In the genomic region with DNA sequence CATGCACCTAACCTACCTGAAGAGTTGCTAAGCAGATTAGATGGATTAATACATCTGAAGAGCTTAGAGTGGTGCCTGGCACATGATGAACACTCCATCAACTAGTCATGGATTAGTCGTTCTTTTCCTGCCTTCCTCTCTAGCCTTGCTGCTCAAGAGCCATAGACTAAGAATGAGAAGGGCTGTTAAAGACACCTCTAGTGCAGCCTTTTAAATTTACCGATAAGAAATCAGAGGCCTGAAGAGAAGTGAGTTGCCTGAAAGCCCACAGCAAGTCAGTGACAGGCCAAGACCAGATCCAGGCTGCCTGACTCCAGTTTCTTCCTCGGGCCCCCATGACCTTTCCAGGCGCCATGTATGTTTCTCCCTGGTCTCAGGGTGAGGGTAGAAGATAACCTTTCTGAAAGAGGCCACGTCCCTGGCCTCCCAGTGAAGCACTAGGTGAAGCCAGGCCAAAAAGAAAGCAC, we compare ENCODE assay signal across 13 cellular contexts. TPM values are rescaled to one million over a fixed set of nuclear protein-coding genes. Genes with fewer than 3 reads are reported as not detected.
DNase-seq lines count a peak whose midpoint lies in the region; ATAC-seq and TF ChIP-seq lines count a peak whose summit lies in the region.
"Had no signal": no experiment of that assay in that cellular context is flagged by ENCODE, and none has a peak within 500 bp of the region (broad histone marks: within the 10 kb centered on the region; RNA-seq: fewer than 3 reads in every experiment).

No MANE protein-coding gene starts in this region.

- peak overlapping the region; percentile 15 for H3K4me2 ChIP-seq in hepatocyte

- no peaks in the 10 kb centered on the region for H3K9me2 ChIP-seq in hepatocyte (replicated peaks; ENCODE audit: insufficient read depth)

- DNase-seq in DMS79 treated with DMSO at 0.1 percent for 48 hours (lab: John Stamatoyannopoulos, UW) = peak; percentile 11
- peak; percentile 23 for DNase-seq in RKO (ENCODE audit: low spot score)
- no peak for DNase-seq in hepatocyte (ENCODE audit: low spot score)
- DNase-seq in spleen = peak; percentile 27
- DNase-seq in GM13976 (ENCODE audit: low spot score) = no peak
- DNase-seq in GM10266 (ENCODE audit: extremely low spot score) = no peak
- no peak for DNase-seq in NCI-H748 treated with DMSO at 0.1 percent for 48 hours (lab: John Stamatoyannopoulos, UW)
- DNase-seq: activated CD4-positive, alpha-beta T cell treated with anti-CD3 and anti-CD28 coated beads, Interleukin-2, amount 50 U/mL, for 48 hours; activated gamma-delta T cell; OCI-M1 had no signal

- no peak overlapping the region for H2AFZ ChIP-seq in hepatocyte

- H3K27me3 ChIP-seq in hepatocyte = no peaks in the 10 kb centered on the region
- peaks cover 0 to 7% (median 0%) of the 10 kb centered on the region in 7 donors for H3K27me3 ChIP-seq in spleen (replicated peaks in 1 of 7)

- H3K4me1 ChIP-seq in hepatocyte (ENCODE audit: insufficient read depth) (peaks cover 23% of the 10 kb centered on the region), spleen (peaks cover 21 to 96% (median 59%) of the 10 kb centered on the region in 6 donors)

- H4K20me1 ChIP-seq in hepatocyte (ENCODE audit: insufficient read depth, poor library complexity, severe bottlenecking) = no peaks in the 10 kb centered on the region

- TF ChIP-seq CTCF in hepatocyte (IDR thresholded peaks at IDR 0.05; ENCODE audit: poor library complexity) = no peak
- no peak for TF ChIP-seq CTCF in spleen (IDR thresholded peaks at IDR 0.05 in 8 of 11, conservative IDR thresholded peaks at IDR 0.05 in 3 of 11)
- TF ChIP-seq CTCF in GM13976 (IDR thresholded peaks at IDR 0.05; ENCODE audit: borderline replicate concordance, control extremely low read depth, extremely low read depth, insufficient read depth, missing control alignments) = no peak
- no peak for TF ChIP-seq CTCF in GM10266 (IDR thresholded peaks at IDR 0.05; ENCODE audit: control insufficient read depth, insufficient read depth, low read depth, missing control alignments)

- 46% methylated on average over 5 of the region's 5 CpGs for WGBS in hepatocyte (ENCODE audit: low lambda C conversion rate, missing lambda C conversion rate)
- WGBS in spleen, 5 donors = 47 to 75% (median 70%) methylated on average over 5 of the region's 5 CpGs

- no peak for ATAC-seq in HG02798 (IDR thresholded peaks at IDR 0.05; ENCODE audit: poor library complexity, unreplicated experiment)

- intact Hi-C loops in spleen (cut with DNase I; ENCODE audit: low total_unique reads) = no loop called here

- in situ Hi-C loops in GM13976 (cut with MboI; ENCODE audit: low sequenced_read_pairs, unreplicated experiment) = no loop called here

- H3K4me3 ChIP-seq in hepatocyte (no peak overlapping the region), spleen (no peak overlapping the region)

- H3K79me2 ChIP-seq in hepatocyte = peaks cover 56% of the 10 kb centered on the region

- H3K27ac ChIP-seq in hepatocyte (peak overlapping the region; percentile 88), spleen (peak overlapping the region in 7 of 8 donors; percentile 2 to 79 (median 50))
- H3K27ac ChIP-seq: HL-60, neutrophil had no signal

- no peak for TF ChIP-seq POLR2A in spleen (IDR thresholded peaks at IDR 0.05)

- H3K9me3 ChIP-seq in hepatocyte (ENCODE audit: low read depth) = no peaks in the 10 kb centered on the region
- H3K9me3 ChIP-seq in spleen = no peaks in the 10 kb centered on the region
- H3K9me3 ChIP-seq: neutrophil had no signal

- H3K36me3 ChIP-seq in hepatocyte (replicated peaks; ENCODE audit: insufficient read depth, low read depth) = no peaks in the 10 kb centered on the region
- peaks cover 0 to 8% (median 0%) of the 10 kb centered on the region in 6 donors for H3K36me3 ChIP-seq in spleen
- H3K36me3 ChIP-seq: neutrophil had no signal

RNA-seq across cellular contexts. Expression of a gene that starts 6.5 kb away (rescaled TPM):
- total RNA-seq in hepatocyte (25.8 and 29.0 TPM in 2 replicates), spleen (10 to 100 TPM; 23.8 to 68.4 (median 50.0) TPM)
- polyA plus RNA-seq in hepatocyte (58.5 and 66.4 TPM in 2 replicates), spleen (10 to 100 TPM; 13.5 to 28.2 (median 14.5) TPM)

RNA-seq across cellular contexts. Expression of a gene that starts 41.1 kb away (rescaled TPM):
- 0.07 TPM in 1 of 2 replicates, not detected in the other for total RNA-seq in hepatocyte
- polyA plus RNA-seq in hepatocyte = 0.63 TPM in 1 of 2 replicates, not detected in the other
- total RNA-seq in spleen = under 1 TPM in 3 of 7 donors, not detected in 4; 0.25 to 0.52 (median 0.34) TPM
- polyA plus RNA-seq in spleen = under 1 TPM; 0.15 to 0.36 (median 0.26) TPM

Comparison
In these comparisons a context has a peak if more than half of its experiments do, and no peak if none do; other contexts are left out.
1. DNase-seq: peak in DMS79 treated with DMSO at 0.1 percent for 48 hours (single experiment), RKO (single experiment) and spleen (single experiment); none in hepatocyte (single experiment), GM13976 (single experiment), GM10266 (single experiment) and NCI-H748 treated with DMSO at 0.1 percent for 48 hours (single experiment).